Comparison of ENCODE assay signal across 10 cellular contexts in the genomic region with DNA sequence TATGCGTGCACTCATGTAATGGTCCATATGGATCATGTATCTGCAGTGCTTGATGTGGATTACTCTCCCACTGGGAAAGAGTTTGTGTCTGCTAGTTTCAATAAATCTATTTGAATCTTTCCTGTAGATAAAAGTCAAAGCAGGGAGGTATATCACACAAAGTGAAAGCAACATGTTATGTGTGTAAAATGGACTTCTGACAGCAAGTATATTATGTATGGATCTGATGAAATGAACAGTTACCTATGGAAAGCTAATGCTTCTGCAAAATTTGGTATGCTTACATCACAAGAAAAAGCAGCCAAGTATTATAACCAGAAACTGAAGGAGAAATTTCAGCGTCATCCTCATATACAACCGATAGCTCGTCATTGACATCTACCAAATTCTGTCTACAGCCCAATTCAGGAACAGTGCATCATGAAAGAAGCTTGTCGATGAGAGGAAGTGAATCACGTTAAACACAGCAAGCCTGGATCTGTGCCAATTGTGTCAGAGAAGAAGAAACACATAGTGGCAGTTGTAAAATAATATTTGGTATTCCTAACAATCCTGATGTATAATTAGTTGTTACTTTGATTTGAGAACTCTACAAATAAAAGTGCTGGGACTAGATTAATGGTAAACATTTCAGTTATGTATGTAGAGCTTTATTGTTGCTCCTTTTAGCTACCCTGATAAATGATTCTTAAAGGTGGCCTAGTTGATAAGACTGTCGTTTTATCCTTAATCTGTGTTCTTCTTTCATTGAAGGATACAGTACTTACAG. TPM values are rescaled to one million over a fixed set of nuclear protein-coding genes. Genes with fewer than 3 reads are reported as not detected.
DNase-seq lines count a peak whose midpoint lies in the region; ATAC-seq, FAIRE-seq and TF ChIP-seq lines count a peak whose summit lies in the region.
"Had no signal": no experiment of that assay in that cellular context is flagged by ENCODE, and none has a peak within 500 bp of the region (broad histone marks: within the 10 kb centered on the region; RNA-seq: fewer than 3 reads in every experiment).

No MANE protein-coding gene starts in this region.

- TF ChIP-seq CTCF in K562 (IDR thresholded peaks at IDR 0.05 in 2 of 3, conservative IDR thresholded peaks at IDR 0.05 in 1 of 3; ENCODE audit: insufficient read depth in 2 of 3, low read depth in 1 of 3, low read length in 3 of 3), result no peak

- TF ChIP-seq POLR2A in K562 (conservative IDR thresholded peaks at IDR 0.05), result no peak

- no peak overlapping the region for H3K9ac ChIP-seq in K562 (ENCODE audit: insufficient read depth in 1 of 2, low read depth in 2 of 2, low read length in 2 of 2)

- POLR2A ChIA-PET in K562 (lab: Yijun Ruan, JAX), result interaction anchor here (0.5 to 2.5 kb wide), 4 partner anchors 10 to 487 kb away, joined by 3 to 8 read pairs (median 4); no protein-coding TSS in a partner anchor

- no peak for TF ChIP-seq EP300 in K562 (IDR thresholded peaks at IDR 0.05; ENCODE audit: low read length)

- FAIRE-seq in K562 (lab: Jason Lieb, UNC), result peak; percentile 72
- FAIRE-seq: A204.1 had no signal

- WGBS in K562 (ENCODE audit: insufficient coverage, low coverage, missing lambda C conversion rate), result 2% methylated on average over 7 of the region's 7 CpGs

- H3K27me3 ChIP-seq in SJSA1 (replicated peaks) (no peaks in the 10 kb centered on the region), K562 (ENCODE audit: control insufficient read depth in 2 of 2, insufficient read depth in 2 of 2, low read length in 2 of 2) (peaks cover 15 to 19% of the 10 kb centered on the region in 2 experiments)
- H3K27me3 ChIP-seq in effector memory CD4-positive, alpha-beta T cell (replicated peaks; ENCODE audit: control insufficient read depth, insufficient read depth, low read length, poor library complexity, severe bottlenecking), result no peaks in the 10 kb centered on the region

- intact Hi-C loops in K562 (cut with micrococcal nuclease), result no loop called here

- no peaks in the 10 kb centered on the region for H4K20me1 ChIP-seq in K562 (replicated peaks; ENCODE audit: control insufficient read depth, insufficient read depth, low read length)

- DNase-seq in DMS153 (lab: John Stamatoyannopoulos, UW) (peak; percentile 39), DMS153 treated with DMSO at 0.1 percent for 48 hours (lab: John Stamatoyannopoulos, UW; ENCODE audit: unreplicated experiment) (no peak), SJSA1 (ENCODE audit: low read depth in 1 of 2, low spot score in 2 of 2) (peak; percentile 28 to 50), K562 (ENCODE audit: extremely low read depth in 1 of 4, low spot score in 3 of 4) (peak in 1 of 4 experiments; percentile 54)
- peak; percentile 59 for DNase-seq in stimulated activated CD4-positive, alpha-beta T cell treated with anti-CD3 and anti-CD28 coated beads, Interleukin-2, amount 100 ng/mL, for 4 hours (ENCODE audit: low read depth)
- DNase-seq in effector memory CD4-positive, alpha-beta T cell, result no peak

- H3K9me3 ChIP-seq in SJSA1 (replicated peaks), result no peaks in the 10 kb centered on the region
- H3K9me3 ChIP-seq in K562 (replicated peaks; ENCODE audit: control insufficient read depth, insufficient read depth, low read depth, low read length), result no peaks in the 10 kb centered on the region
- H3K9me3 ChIP-seq in effector memory CD4-positive, alpha-beta T cell (ENCODE audit: control insufficient read depth, low read length), result no peaks in the 10 kb centered on the region

- no peak for TF ChIP-seq RAD21 in K562 (CRISPR knock-in tag; conservative IDR thresholded peaks at IDR 0.05 in 1 of 2, IDR thresholded peaks at IDR 0.05 in 1 of 2)

- H3K36me3 ChIP-seq in SJSA1, result no peaks in the 10 kb centered on the region
- H3K36me3 ChIP-seq in K562 (ENCODE audit: control insufficient read depth, insufficient read depth, low read length), result no peaks in the 10 kb centered on the region
- no peaks in the 10 kb centered on the region for H3K36me3 ChIP-seq in effector memory CD4-positive, alpha-beta T cell (ENCODE audit: control insufficient read depth, insufficient read depth, low read length)

- H3K4me3 ChIP-seq in SJSA1 (no peak overlapping the region), K562 (no peak overlapping the region)
- no peak overlapping the region for H3K4me3 ChIP-seq in effector memory CD4-positive, alpha-beta T cell (ENCODE audit: insufficient read depth, low read depth, low read length, poor library complexity, severe bottlenecking)
- H3K4me3 ChIP-seq: skin epidermis had no signal

- peaks cover 10% of the 10 kb centered on the region; the same call in 1 of the 2 replicates for H3K4me1 ChIP-seq in SJSA1 (replicated peaks)
- H3K4me1 ChIP-seq in K562 (replicated peaks in 1 of 2; ENCODE audit: control insufficient read depth in 2 of 2, insufficient read depth in 2 of 2, low read length in 2 of 2), result peaks cover 4 to 10% of the 10 kb centered on the region in 2 experiments; a peak in 2 of 5 replicates
- no peaks in the 10 kb centered on the region for H3K4me1 ChIP-seq in effector memory CD4-positive, alpha-beta T cell (ENCODE audit: control insufficient read depth, insufficient read depth, low read length, poor library complexity, severe bottlenecking)

- H3K79me2 ChIP-seq in K562 (ENCODE audit: control insufficient read depth, insufficient read depth, low read length), result no peaks in the 10 kb centered on the region

- no peaks in the 10 kb centered on the region for H3K9me1 ChIP-seq in K562 (ENCODE audit: control insufficient read depth, insufficient read depth, low read length)

- H3K27ac ChIP-seq in SJSA1, result no peak overlapping the region
- no peak overlapping the region for H3K27ac ChIP-seq in K562 (ENCODE audit: extremely low read depth, low read depth, low read length)
- H3K27ac ChIP-seq in effector memory CD4-positive, alpha-beta T cell (ENCODE audit: insufficient read depth, low read length, poor library complexity, severe bottlenecking), result no peak overlapping the region
- H3K27ac ChIP-seq: skin epidermis had no signal

- CTCF ChIA-PET in K562 (lab: Yijun Ruan, JAX; ENCODE audit: low intra/inter-chr PET ratio), result no interaction called here

- no peak overlapping the region; the same call in 1 of the 2 replicates for H3K4me2 ChIP-seq in K562 (ENCODE audit: insufficient read depth, low read length)

- BruUV-seq in K562 (replicated peaks; lab: Mats Ljungman, UMichigan), result no TSS peak

- in situ Hi-C loops in K562 (cut with MboI), result no loop called here

- ATAC-seq in K562 (peak; percentile 43), GM18517 (IDR thresholded peaks at IDR 0.05; ENCODE audit: unreplicated experiment) (no peak), GM18907 (IDR thresholded peaks at IDR 0.05; ENCODE audit: unreplicated experiment) (no peak)

- no peak overlapping the region for H2AFZ ChIP-seq in K562 (ENCODE audit: low read depth, low read length)

TF ChIP-seq in K562, 482 proteins besides CTCF, POLR2A, EP300 and RAD21 (continues in another document):
- TF ChIP-seq ZNF639 (CRISPR knock-in tag; conservative IDR thresholded peaks at IDR 0.05 in 1 of 2, IDR thresholded peaks at IDR 0.05 in 1 of 2) (0 out of 4 replicates have a peak, but pooled peaks of 1 of the 2 experiments have one; percentile 29), NFIX (CRISPR knock-in tag; IDR thresholded peaks at IDR 0.05; ENCODE audit: low read depth) (peak; percentile 39; the same call in 1 of the 2 replicates), RBBP5 (IDR thresholded peaks at IDR 0.05; ENCODE audit: borderline replicate concordance, insufficient read depth, low read length, poor library complexity, severe bottlenecking) (no peak), ELK1 (CRISPR knock-in tag; IDR thresholded peaks at IDR 0.05) (no peak)

RNA-seq across cellular contexts. Expression of gene SYPL1, which starts 14.2 kb away (rescaled TPM):
- total RNA-seq in SJSA1 (2014; rRNA removed; shearing (Covaris generic)), result 45.3 and 53.6 TPM in 2 replicates
- total RNA-seq in K562 (2011; cell fraction: chromatin; rRNA removed; ENCODE audit: low replicate concordance), result 58.3 and 92.7 TPM in 2 replicates
- 54.4 and 68.0 TPM in 2 replicates for total RNA-seq in K562 (2011; cell fraction: nucleolus; rRNA removed)
- 90.3 and 115 TPM in 2 replicates for total RNA-seq in K562 (2011; cell fraction: nucleoplasm; rRNA removed)
- total RNA-seq in K562 (2014; rRNA removed), result 23.8 and 25.5 TPM in 2 replicates
- total RNA-seq in K562 (2014; rRNA removed; fragmentation: Illumina TruSeq; extraction: Trizol), result 51.3 and 58.3 TPM in 2 replicates
- 45.0 and 47.8 TPM in 2 replicates for total RNA-seq in K562 (2015; rRNA removed; fragmentation: Illumina TruSeq; extraction: Trizol)
- total RNA-seq in K562 (2021), result 70.2 and 73.4 TPM in 2 replicates
- polyA plus RNA-seq in K562 (2011; rRNA removed), result 71.7 and 100 TPM in 2 replicates
- 41.5 and 68.5 TPM in 2 replicates for polyA plus RNA-seq in K562 (2011; cell fraction: cytosol; rRNA removed)
- 15.7 and 22.1 TPM in 2 replicates for polyA plus RNA-seq in K562 (2011; cell fraction: nucleus; rRNA removed)
- polyA plus RNA-seq in K562 (2012), result 94.6 and 111 TPM in 2 replicates
- 71.9 and 81.5 TPM in 2 replicates for polyA plus RNA-seq in K562 (2014; fragmentation: Illumina TruSeq; extraction: Trizol)
- 100 to 1,000 TPM; 171 to 214 TPM for polyA plus RNA-seq in K562 (2014; fragmentation: Nextera tagmentation; extraction: Ambion mirVana)
- polyA plus RNA-seq in K562 (2014; rRNA removed), result 53.5 and 54.1 TPM in 2 replicates
- polyA minus RNA-seq in K562 (2011; rRNA and poly(A)+ RNA removed), result 68.6 and 85.2 TPM in 2 replicates
- 27.0 and 38.1 TPM in 2 replicates for polyA minus RNA-seq in K562 (2011; cell fraction: cytosol; rRNA and poly(A)+ RNA removed)
- polyA minus RNA-seq in K562 (2011; cell fraction: nucleus; rRNA and poly(A)+ RNA removed), result 14.4 and 20.3 TPM in 2 replicates

Comparison
In these comparisons a context has a peak if more than half of its experiments do, and no peak if none do; other contexts are left out.
1. DNase-seq: peak in DMS153 (single experiment), SJSA1 (2 of 2) and stimulated activated CD4-positive, alpha-beta T cell treated with anti-CD3 and anti-CD28 coated beads, Interleukin-2, amount 100 ng/mL, for 4 hours (single experiment); none in DMS153 treated with DMSO at 0.1 percent for 48 hours (single experiment) and effector memory CD4-positive, alpha-beta T cell (0 of 3).